Comparison of ENCODE assay signal across 11 cellular contexts in the genomic region with DNA sequence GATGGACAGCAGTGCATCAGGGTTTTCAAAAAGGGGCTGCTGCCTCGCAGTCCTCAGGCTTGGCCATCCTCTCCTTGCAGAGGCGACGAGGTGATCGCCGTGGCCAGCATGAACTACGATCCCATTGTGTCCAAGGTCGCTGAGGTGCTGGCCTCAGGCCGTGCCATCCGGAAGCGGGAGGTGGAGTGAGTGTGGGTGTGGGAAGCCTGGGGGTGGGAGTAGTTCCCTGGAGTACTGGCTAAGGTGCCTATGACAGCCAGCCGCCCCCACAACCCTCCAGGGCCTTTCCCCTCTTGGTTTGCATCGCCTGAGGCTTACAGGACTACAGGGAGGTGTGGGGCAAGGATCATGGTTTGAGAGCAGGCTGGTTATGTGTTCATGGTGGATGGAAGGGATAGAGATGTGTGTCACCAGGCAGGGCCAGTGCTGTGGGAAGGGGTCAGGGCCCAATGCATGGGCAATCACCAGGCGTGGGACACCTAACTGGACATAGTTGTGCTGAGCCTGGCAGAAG. TPM values are rescaled to one million over a fixed set of nuclear protein-coding genes. Genes with fewer than 3 reads are reported as not detected.
DNase-seq lines count a peak whose midpoint lies in the region; ATAC-seq, FAIRE-seq and TF ChIP-seq lines count a peak whose summit lies in the region.
"Had no signal": no experiment of that assay in that cellular context is flagged by ENCODE, and none has a peak within 500 bp of the region (broad histone marks: within the 10 kb centered on the region; RNA-seq: fewer than 3 reads in every experiment).

No MANE protein-coding gene starts in this region.

- H2BK12ac ChIP-seq in H1 (ENCODE audit: low read depth, low read length), result peak overlapping the region; percentile 81; the same call in 1 of the 2 replicates

- H3K4ac ChIP-seq in H1 (replicated peaks; ENCODE audit: insufficient read length, low read depth, low read length), result no peak overlapping the region

- H2AFZ ChIP-seq in H1 (ENCODE audit: low read length), result peak overlapping the region; percentile 3; the same call in 1 of the 2 replicates

- H3K79me1 ChIP-seq in H1 (ENCODE audit: low read depth, low read length), result no peaks in the 10 kb centered on the region

- intact Hi-C loops in breast epithelium (cut with DNase I; ENCODE audit: low total_unique reads) (no loop called here), MCF 10A (cut with micrococcal nuclease) (no loop called here)

- peaks cover 0 to 1% of the 10 kb centered on the region in 2 experiments for H4K20me1 ChIP-seq in H1 (replicated peaks in 1 of 2; ENCODE audit: control insufficient read depth in 1 of 2, insufficient read depth in 2 of 2, low read length in 2 of 2)

- H3K36me3 Mint-ChIP-seq in MCF 10A (ENCODE audit: insufficient read depth, unreplicated experiment), result peaks cover 7% of the 10 kb centered on the region

- H3K4me3 ChIP-seq in breast epithelium (peak overlapping the region in 2 of 3 donors; percentile 42 to 67), H1 (ENCODE audit: extremely low read depth in 1 of 4, insufficient read depth in 2 of 4, low read depth in 3 of 4, low read length in 4 of 4) (peak overlapping the region; percentile 7 to 45 (median 16); a peak in 5 of 8 replicates), muscle layer of colon (ENCODE audit: low read depth in 1 of 2, low read length in 2 of 2) (peak overlapping the region in 1 of 2 donors; percentile 49), upper lobe of left lung (peak overlapping the region in 3 of 4 donors; percentile 16 to 41 (median 31))

- H3K56ac ChIP-seq in H1 (replicated peaks; ENCODE audit: insufficient read length, low read depth, low read length), result peak overlapping the region; percentile 37

- TF ChIP-seq POLR2A in breast epithelium (IDR thresholded peaks at IDR 0.05) (no peak), H1 (IDR thresholded peaks at IDR 0.05; ENCODE audit: control extremely low read depth in 1 of 2, low read depth in 2 of 2, low read length in 2 of 2) (no peak; a peak in 1 of 3 replicates), upper lobe of left lung (IDR thresholded peaks at IDR 0.05) (no peak)

- H3K4me3 Mint-ChIP-seq in MCF 10A (ENCODE audit: unreplicated experiment), result no peak overlapping the region

- H3K18ac ChIP-seq in H1 (ENCODE audit: extremely low read depth, low read length), result peak overlapping the region; percentile 86

- H2BK20ac ChIP-seq in H1 (ENCODE audit: low read length), result 0 out of 2 replicates have a peak overlapping the region, but pooled peaks have one; percentile 3

- DNase-seq in breast epithelium (ENCODE audit: low spot score in 2 of 2), result no peak
- DNase-seq in MCF 10A (ENCODE audit: unreplicated experiment), result no peak
- no peak for DNase-seq in H1 (ENCODE audit: low read depth in 1 of 2, low spot score in 2 of 2)
- peak in 1 of 2 donors; percentile 54 for DNase-seq in upper lobe of left lung
- no peak for DNase-seq in ecto neural progenitor cell (ENCODE audit: low spot score)
- DNase-seq: NCI-H524 had no signal

- no peak for TF ChIP-seq EP300 in H1 (IDR thresholded peaks at IDR 0.05; ENCODE audit: borderline replicate concordance in 1 of 2, low read depth in 2 of 2, low read length in 2 of 2)
- TF ChIP-seq EP300 in upper lobe of left lung (IDR thresholded peaks at IDR 0.05), result no peak

- 0 out of 2 replicates have a peak overlapping the region, but pooled peaks have one; percentile 49 for H2BK5ac ChIP-seq in H1 (ENCODE audit: low read depth, low read length)

- no peaks in the 10 kb centered on the region for H3K27me3 ChIP-seq in breast epithelium
- peaks cover 0 to 14% (median 7%) of the 10 kb centered on the region in 4 experiments; a peak in 5 of 7 replicates for H3K27me3 ChIP-seq in H1 (replicated peaks in 1 of 4; ENCODE audit: control insufficient read depth in 3 of 4, extremely low read depth in 1 of 4, insufficient read depth in 3 of 4, low read length in 3 of 4)
- H3K27me3 ChIP-seq in muscle layer of colon (ENCODE audit: control insufficient read depth in 1 of 2, insufficient read depth in 2 of 2, low read length in 2 of 2), result no peaks in the 10 kb centered on the region
- no peaks in the 10 kb centered on the region for H3K27me3 ChIP-seq in upper lobe of left lung

- TF ChIP-seq RAD21 in H1 (IDR thresholded peaks at IDR 0.05 in 1 of 2, conservative IDR thresholded peaks at IDR 0.05 in 1 of 2; ENCODE audit: low read depth in 2 of 2, low read length in 2 of 2), result no peak

- H3K9ac ChIP-seq in H1 (replicated peaks in 1 of 4; ENCODE audit: extremely low read depth in 1 of 4, low read depth in 3 of 4, low read length in 3 of 4) (peak overlapping the region in 3 of 4 experiments; percentile 15 to 56 (median 49); a peak in 6 of 7 replicates), muscle layer of colon (ENCODE audit: low read length) (peak overlapping the region; percentile 37)

- H2BK120ac ChIP-seq in H1 (replicated peaks; ENCODE audit: low read depth, low read length), result no peak overlapping the region

- no peak overlapping the region for H3K23ac ChIP-seq in H1 (ENCODE audit: insufficient read length)

- H3K14ac ChIP-seq in H1 (ENCODE audit: insufficient read length), result no peak overlapping the region

- POLR2A ChIA-PET in MCF 10A (lab: Yijun Ruan, JAX) (interaction anchor here (0.7 to 3.4 kb wide), 3 partner anchors 20 to 23 kb away, joined by 3 to 24 read pairs (median 4); partner anchors contain the start of gene THAP7), H1 (lab: Charles Lee; ENCODE audit: partially characterized antibody) (interaction anchor here (0.7 to 4.6 kb wide), 5 partner anchors 8 to 23 kb away, joined by 4 to 45 read pairs (median 6); partner anchors contain the start of genes AIFM3 and THAP7)

- H3K9me3 ChIP-seq in breast epithelium, result no peaks in the 10 kb centered on the region
- H3K9me3 ChIP-seq in H1 (ENCODE audit: insufficient read depth in 2 of 2, low read depth in 1 of 2, low read length in 1 of 2), result peaks cover 11 to 17% of the 10 kb centered on the region in 2 experiments
- H3K9me3 ChIP-seq in muscle layer of colon (ENCODE audit: low read length), result no peaks in the 10 kb centered on the region
- H3K9me3 ChIP-seq in upper lobe of left lung, result peaks cover 0 to 9% (median 1%) of the 10 kb centered on the region in 4 donors

- H2BK15ac ChIP-seq in H1 (ENCODE audit: low read length), result peak overlapping the region; percentile 81; the same call in 1 of the 2 replicates

- no peaks in the 10 kb centered on the region for H3K36me3 ChIP-seq in breast epithelium
- H3K36me3 ChIP-seq in H1 (ENCODE audit: control insufficient read depth in 2 of 4, insufficient read depth in 4 of 4, low read length in 3 of 4), result no peaks in the 10 kb centered on the region
- peaks cover 8% of the 10 kb centered on the region for H3K36me3 ChIP-seq in muscle layer of colon (ENCODE audit: insufficient read depth, low read length)
- H3K36me3 ChIP-seq in upper lobe of left lung, result no peaks in the 10 kb centered on the region

- H2AK5ac ChIP-seq in H1 (ENCODE audit: low read depth, low read length), result peak overlapping the region; percentile 8; the same call in 1 of the 2 replicates

- peaks cover 8% of the 10 kb centered on the region for H3K4me1 Mint-ChIP-seq in MCF 10A (ENCODE audit: insufficient read depth, unreplicated experiment)

- TF ChIP-seq CTCF in breast epithelium (IDR thresholded peaks at IDR 0.05) (no peak), MCF 10A (IDR thresholded peaks at IDR 0.05; ENCODE audit: unreplicated experiment) (no peak), H1 (IDR thresholded peaks at IDR 0.05; ENCODE audit: control extremely low read depth in 1 of 3, insufficient read depth in 1 of 3, low read depth in 1 of 3, low read length in 3 of 3) (no peak), upper lobe of left lung (IDR thresholded peaks at IDR 0.05) (no peak)

- FAIRE-seq in H1 (lab: Jason Lieb, UNC), result no peak

- H4K5ac ChIP-seq in H1 (ENCODE audit: insufficient read length, low read depth, low read length), result no peak overlapping the region

- H3K9me3 Mint-ChIP-seq in MCF 10A (ENCODE audit: unreplicated experiment), result peaks cover 8% of the 10 kb centered on the region

- no peaks in the 10 kb centered on the region for H3K27me3 Mint-ChIP-seq in MCF 10A (ENCODE audit: insufficient read depth, unreplicated experiment)

- H4K91ac ChIP-seq in H1 (replicated peaks; ENCODE audit: insufficient read length, low read length), result peak overlapping the region; percentile 22

- H3K27ac Mint-ChIP-seq in MCF 10A (ENCODE audit: low read depth, unreplicated experiment), result no peak overlapping the region

- no peaks in the 10 kb centered on the region for H3K79me2 ChIP-seq in H1 (ENCODE audit: control insufficient read depth in 1 of 2, insufficient read depth in 2 of 2, low read length in 2 of 2)

- H3K4me1 ChIP-seq in breast epithelium, result peaks cover 4 to 21% of the 10 kb centered on the region in 2 donors
- peaks cover 5 to 25% (median 8%) of the 10 kb centered on the region in 4 experiments; a peak in 6 of 7 replicates for H3K4me1 ChIP-seq in H1 (replicated peaks in 1 of 4; ENCODE audit: control insufficient read depth in 3 of 4, insufficient read depth in 4 of 4, low read length in 3 of 4)
- peaks cover 30% of the 10 kb centered on the region for H3K4me1 ChIP-seq in muscle layer of colon (ENCODE audit: insufficient read depth, low read length)
- peaks cover 26 to 42% (median 30%) of the 10 kb centered on the region in 4 donors for H3K4me1 ChIP-seq in upper lobe of left lung

- peak overlapping the region; percentile 75 for H4K8ac ChIP-seq in H1 (ENCODE audit: extremely low read depth, insufficient read depth, low read length)

- CTCF ChIA-PET in MCF 10A (lab: Yijun Ruan, JAX) (no interaction called here), H1 (lab: Charles Lee; ENCODE audit: partially characterized antibody) (interaction anchor here (0.7 to 2.5 kb wide), 3 partner anchors 9 to 203 kb away, joined by 3 to 10 read pairs (median 3); no protein-coding TSS in a partner anchor)

- no TSS peak for BruUV-seq in MCF 10A (replicated peaks; lab: Mats Ljungman, UMichigan)

- H3K27ac ChIP-seq in breast epithelium (peak overlapping the region in 1 of 2 donors; percentile 24), H1 (ENCODE audit: low read depth, low read length) (no peak overlapping the region), muscle layer of colon (ENCODE audit: low read depth, low read length) (peak overlapping the region; percentile 43), upper lobe of left lung (no peak overlapping the region)

- H3K4me2 ChIP-seq in H1 (ENCODE audit: insufficient read depth in 1 of 2, low read depth in 2 of 2, low read length in 2 of 2), result peak overlapping the region; percentile 63 to 65

- 88% methylated on average over 12 of the region's 13 CpGs; no CpG with 5 or more reads in 1 of the 2 experiments for WGBS in H1 (ENCODE audit: extremely low coverage in 1 of 2, insufficient coverage in 1 of 2, insufficient read length in 1 of 2, insufficient replicate concordance in 2 of 2, low coverage in 1 of 2, low lambda C conversion rate in 2 of 2, missing lambda C conversion rate in 1 of 2), 2 experiments
- 43 to 68% methylated on average over 2 to 13 of the region's 13 CpGs for WGBS in upper lobe of left lung, 2 donors

- H3K23me2 ChIP-seq in H1 (ENCODE audit: low read depth, low read length), result peaks cover 8% of the 10 kb centered on the region

- ATAC-seq in upper lobe of left lung (ENCODE audit: low FRiP score in 2 of 2), result no peak
- no peak for ATAC-seq in HG02610 (IDR thresholded peaks at IDR 0.05; ENCODE audit: unreplicated experiment)
- ATAC-seq in GM21381 (IDR thresholded peaks at IDR 0.05; ENCODE audit: unreplicated experiment), result no peak
- ATAC-seq: HCT116 had no signal

RNA-seq across cellular contexts. Expression of gene LZTR1, which starts 2.1 kb away (rescaled TPM):
- total RNA-seq in breast epithelium (10 to 100 TPM; 37.6 to 59.0 (median 46.2) TPM), MCF 10A (2022) (49.2 and 57.3 TPM in 2 replicates), upper lobe of left lung (100 to 1,000 TPM in 2 of 6 donors, 10 to 100 TPM in 4; 33.7 to 114 (median 63.2) TPM)
- total RNA-seq in H1 (2021; fragmentation: NEBNext Ultra II Directional; extraction: Animal tissue kit (Norgen Biotek cat#: 25700)), result 29.8 and 31.0 TPM in 2 replicates
- polyA plus RNA-seq in H1 (2011; rRNA removed), result 22.3 and 32.4 TPM in 2 replicates
- polyA plus RNA-seq in H1 (2011; cell fraction: cytosol; rRNA removed), result 24.8 TPM
- polyA plus RNA-seq in H1 (2011; cell fraction: nucleus; rRNA removed), result 124 TPM
- polyA plus RNA-seq in H1 (2012, experiment 1 of 2), result 19.9 to 28.5 TPM (median 23.0 TPM) in 4 replicates
- polyA plus RNA-seq in H1 (2012, experiment 2 of 2), result 16.9 TPM
- 12.5 TPM for polyA plus RNA-seq in H1 (2013, experiment 1 of 2)
- polyA plus RNA-seq in H1 (2013, experiment 2 of 2), result 12.5 TPM
- polyA minus RNA-seq in H1 (2011; rRNA and poly(A)+ RNA removed), result 23.5 and 30.5 TPM in 2 replicates
- 10.6 TPM for polyA minus RNA-seq in H1 (2011; cell fraction: cytosol; rRNA and poly(A)+ RNA removed)
- polyA minus RNA-seq in H1 (2011; cell fraction: nucleus; rRNA and poly(A)+ RNA removed), result 63.0 TPM

RNA-seq across cellular contexts. Expression of gene AIFM3, which starts 12.9 kb away (rescaled TPM):
- total RNA-seq in breast epithelium, result 1 to 10 TPM; 1.6 to 3.3 (median 2.2) TPM
- 1.1 and 1.3 TPM in 2 replicates for total RNA-seq in MCF 10A (2022)
- total RNA-seq in H1 (2021; fragmentation: NEBNext Ultra II Directional; extraction: Animal tissue kit (Norgen Biotek cat#: 25700)), result 0.86 and 1.4 TPM in 2 replicates
- 1.4 and 2.1 TPM in 2 replicates for polyA plus RNA-seq in H1 (2011; rRNA removed)
- 1.7 TPM for polyA plus RNA-seq in H1 (2011; cell fraction: cytosol; rRNA removed)
- 10.3 TPM for polyA plus RNA-seq in H1 (2011; cell fraction: nucleus; rRNA removed)
- 1.0 to 2.8 TPM (median 2.2 TPM) in 4 replicates for polyA plus RNA-seq in H1 (2012, experiment 1 of 2)
- polyA plus RNA-seq in H1 (2012, experiment 2 of 2), result 0.83 TPM
- 0.43 TPM for polyA plus RNA-seq in H1 (2013, experiment 1 of 2)
- polyA plus RNA-seq in H1 (2013, experiment 2 of 2), result 0.37 TPM
- 0.66 and 1.0 TPM in 2 replicates for polyA minus RNA-seq in H1 (2011; rRNA and poly(A)+ RNA removed)
- not detected for polyA minus RNA-seq in H1 (2011; cell fraction: cytosol; rRNA and poly(A)+ RNA removed)
- polyA minus RNA-seq in H1 (2011; cell fraction: nucleus; rRNA and poly(A)+ RNA removed), result 3.4 TPM
- 1 to 10 TPM; 4.7 to 9.4 (median 6.6) TPM for total RNA-seq in upper lobe of left lung

RNA-seq across cellular contexts. Expression of gene THAP7, which starts 21.9 kb away (rescaled TPM):
- total RNA-seq in breast epithelium, result 10 to 100 TPM; 35.8 to 59.9 (median 52.4) TPM
- total RNA-seq in MCF 10A (2022), result 20.6 and 24.9 TPM in 2 replicates
- 16.2 and 16.9 TPM in 2 replicates for total RNA-seq in H1 (2021; fragmentation: NEBNext Ultra II Directional; extraction: Animal tissue kit (Norgen Biotek cat#: 25700))
- polyA plus RNA-seq in H1 (2011; rRNA removed), result 32.5 and 40.1 TPM in 2 replicates
- 32.0 TPM for polyA plus RNA-seq in H1 (2011; cell fraction: cytosol; rRNA removed)
- polyA plus RNA-seq in H1 (2011; cell fraction: nucleus; rRNA removed), result 35.8 TPM
- 8.4 to 24.4 TPM (median 15.6 TPM) in 4 replicates for polyA plus RNA-seq in H1 (2012, experiment 1 of 2)
- polyA plus RNA-seq in H1 (2012, experiment 2 of 2), result 16.3 TPM
- polyA plus RNA-seq in H1 (2013, experiment 1 of 2), result 21.9 TPM
- polyA plus RNA-seq in H1 (2013, experiment 2 of 2), result 20.4 TPM
- polyA minus RNA-seq in H1 (2011; rRNA and poly(A)+ RNA removed), result 11.5 and 14.1 TPM in 2 replicates
- 8.6 TPM for polyA minus RNA-seq in H1 (2011; cell fraction: cytosol; rRNA and poly(A)+ RNA removed)
- polyA minus RNA-seq in H1 (2011; cell fraction: nucleus; rRNA and poly(A)+ RNA removed), result 40.2 TPM
- 10 to 100 TPM; 18.9 to 52.4 (median 32.0) TPM for total RNA-seq in upper lobe of left lung

RNA-seq across cellular contexts. Expression of gene P2RX6, which starts 35.0 kb away (rescaled TPM):
- 1 to 10 TPM in 1 of 3 donors, not detected in 2; 1.6 TPM for total RNA-seq in breast epithelium
- total RNA-seq in MCF 10A (2022), result 0.19 and 0.22 TPM in 2 replicates
- not detected in 2 replicates for total RNA-seq in H1 (2021; fragmentation: NEBNext Ultra II Directional; extraction: Animal tissue kit (Norgen Biotek cat#: 25700))
- 0.09 and 0.16 TPM in 2 replicates for polyA plus RNA-seq in H1 (2011; rRNA removed)
- polyA plus RNA-seq in H1 (2011; cell fraction: cytosol; rRNA removed), result 0.23 TPM
- 1.5 TPM for polyA plus RNA-seq in H1 (2011; cell fraction: nucleus; rRNA removed)
- polyA plus RNA-seq in H1 (2012, experiment 1 of 2), result 0.11 to 0.25 TPM (median 0.20 TPM) in 4 replicates
- polyA plus RNA-seq in H1 (2012, experiment 2 of 2), result 0.05 TPM
- polyA plus RNA-seq in H1 (2013, experiment 1 of 2), result 0.10 TPM
- 0.09 TPM for polyA plus RNA-seq in H1 (2013, experiment 2 of 2)
- polyA minus RNA-seq in H1 (2011; rRNA and poly(A)+ RNA removed), result 0.19 and 0.49 TPM in 2 replicates
- polyA minus RNA-seq in H1 (2011; cell fraction: cytosol; rRNA and poly(A)+ RNA removed), result not detected
- polyA minus RNA-seq in H1 (2011; cell fraction: nucleus; rRNA and poly(A)+ RNA removed), result not detected
- total RNA-seq in upper lobe of left lung, result 10 to 100 TPM in 1 of 6 donors, 1 to 10 TPM in 1, under 1 TPM in 4; 0.39 to 22.0 (median 0.65) TPM

RNA-seq across cellular contexts. Expression of gene SLC7A4, which starts 52.4 kb away (rescaled TPM):
- total RNA-seq in breast epithelium (1 to 10 TPM; 1.6 to 2.4 (median 2.0) TPM), MCF 10A (2022) (not detected in 2 replicates), upper lobe of left lung (1 to 10 TPM in 5 of 6 donors, not detected in 1; 1.2 to 5.2 (median 1.5) TPM)
- 0.27 TPM in 1 of 2 replicates, not detected in the other for total RNA-seq in H1 (2021; fragmentation: NEBNext Ultra II Directional; extraction: Animal tissue kit (Norgen Biotek cat#: 25700))
- 0.88 and 0.92 TPM in 2 replicates for polyA plus RNA-seq in H1 (2011; rRNA removed)
- polyA plus RNA-seq in H1 (2011; cell fraction: cytosol; rRNA removed), result 0.25 TPM
- polyA plus RNA-seq in H1 (2011; cell fraction: nucleus; rRNA removed), result 0.40 TPM
- polyA plus RNA-seq in H1 (2012, experiment 1 of 2), result 0.15 to 0.61 TPM (median 0.48 TPM) in 4 replicates
- 0.38 TPM for polyA plus RNA-seq in H1 (2012, experiment 2 of 2)
- 0.41 TPM for polyA plus RNA-seq in H1 (2013, experiment 1 of 2)
- polyA plus RNA-seq in H1 (2013, experiment 2 of 2), result 0.39 TPM
- 0.32 and 0.66 TPM in 2 replicates for polyA minus RNA-seq in H1 (2011; rRNA and poly(A)+ RNA removed)
- polyA minus RNA-seq in H1 (2011; cell fraction: cytosol; rRNA and poly(A)+ RNA removed), result not detected
- polyA minus RNA-seq in H1 (2011; cell fraction: nucleus; rRNA and poly(A)+ RNA removed), result 1.2 TPM
- total RNA-seq: glomerular endothelial cell had no signal
